In the genomic region with DNA sequence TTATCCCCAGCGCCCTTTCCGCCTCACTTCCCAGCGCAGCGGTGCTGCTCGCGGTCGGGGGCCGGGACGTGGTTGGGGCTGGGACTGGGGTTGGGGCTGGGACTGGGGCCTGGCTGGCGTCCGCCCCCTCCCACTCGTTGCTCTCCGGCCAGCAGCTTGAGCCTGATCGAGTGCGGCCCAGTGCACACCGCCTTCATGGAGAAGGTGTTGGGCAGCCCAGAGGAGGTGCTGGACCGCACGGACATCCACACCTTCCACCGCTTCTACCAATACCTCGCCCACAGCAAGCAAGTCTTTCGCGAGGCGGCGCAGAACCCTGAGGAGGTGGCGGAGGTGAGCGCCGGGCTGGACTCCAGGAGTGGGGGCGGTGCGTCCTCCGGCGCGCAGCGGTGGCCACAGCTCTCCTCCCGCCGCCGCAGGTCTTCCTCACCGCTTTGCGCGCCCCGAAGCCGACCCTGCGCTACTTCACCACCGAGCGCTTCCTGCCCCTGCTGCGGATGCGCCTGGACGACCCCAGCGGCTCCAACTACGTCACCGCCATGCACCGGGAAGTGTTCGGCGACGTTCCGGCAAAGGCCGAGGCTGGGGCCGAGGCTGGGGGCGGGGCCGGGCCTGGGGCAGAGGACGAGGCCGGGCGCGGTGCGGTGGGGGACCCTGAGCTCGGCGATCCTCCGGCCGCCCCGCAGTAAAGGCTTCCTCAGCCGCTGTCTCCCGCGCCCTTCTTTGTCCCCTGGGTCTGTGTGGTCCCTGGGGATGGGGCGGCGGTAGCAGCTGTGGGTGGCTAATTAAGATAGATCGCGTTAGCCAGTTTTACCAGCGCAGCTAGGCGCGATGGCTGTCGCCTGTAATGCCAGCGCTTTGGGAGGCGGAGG, we compare ENCODE assay signal across 8 cellular contexts. TPM values are rescaled to one million over a fixed set of nuclear protein-coding genes. Genes with fewer than 3 reads are reported as not detected.
DNase-seq lines count a peak whose midpoint lies in the region; ATAC-seq and TF ChIP-seq lines count a peak whose summit lies in the region.

No MANE protein-coding gene starts in this region.

- H3K4me3 ChIP-seq in choroid plexus epithelial cell (ENCODE audit: low read depth, low read length): peak overlapping the region; percentile 85

- peak; percentile 50 for ATAC-seq in GM18520 (IDR thresholded peaks at IDR 0.05; ENCODE audit: unreplicated experiment)
- ATAC-seq in HG03066 (IDR thresholded peaks at IDR 0.05; ENCODE audit: low read depth, unreplicated experiment): peak; percentile 60

- no peak for TF ChIP-seq CTCF in choroid plexus epithelial cell (conservative IDR thresholded peaks at IDR 0.05; ENCODE audit: low read depth, low read length)

- DNase-seq in A172 (ENCODE audit: low spot score) (peak; percentile 68), NCI-H345 treated with DMSO at 0.1 percent for 48 hours (lab: John Stamatoyannopoulos, UW; ENCODE audit: unreplicated experiment) (peak; percentile 44), choroid plexus epithelial cell (ENCODE audit: low read depth) (peak; percentile 82), kidney tubule cell (ENCODE audit: low spot score) (peak; percentile 90)
- peak; percentile 49 to 73 for DNase-seq in activated CD4-positive, alpha-beta T cell treated with anti-CD3 and anti-CD28 coated beads for 24 hours (ENCODE audit: low read depth in 2 of 2)
- DNase-seq in stimulated activated CD4-positive, alpha-beta T cell treated with anti-CD3 and anti-CD28 coated beads, Interleukin-15, amount 100 ng/mL, for 24 hours: peak; percentile 90

RNA-seq across cellular contexts. Expression of a gene that starts 1.8 kb away (rescaled TPM):
- total RNA-seq in A172 (2014; rRNA removed; shearing (Covaris generic)): 1.3 and 1.6 TPM in 2 replicates

RNA-seq across cellular contexts. Expression of a gene that starts 7.5 kb away (rescaled TPM):
- total RNA-seq in A172 (2014; rRNA removed; shearing (Covaris generic)): 53.9 and 63.6 TPM in 2 replicates

RNA-seq across cellular contexts. Expression of a gene that starts 12.4 kb away (rescaled TPM):
- total RNA-seq in A172 (2014; rRNA removed; shearing (Covaris generic)): 47.1 and 52.9 TPM in 2 replicates

RNA-seq across cellular contexts. Expression of a gene that starts 18.4 kb away (rescaled TPM):
- total RNA-seq in A172 (2014; rRNA removed; shearing (Covaris generic)): 79.2 and 80.1 TPM in 2 replicates

RNA-seq across cellular contexts. Expression of a gene that starts 23.0 kb away (rescaled TPM):
- total RNA-seq in A172 (2014; rRNA removed; shearing (Covaris generic)): 21.4 and 29.9 TPM in 2 replicates

Comparison
In these comparisons a context has a peak if more than half of its experiments do, and no peak if none do; other contexts are left out.
1. Peak in every context shown above with its lines: DNase-seq, ATAC-seq and H3K4me3 ChIP-seq.